ENCODE assay signal across 16 cellular contexts in genomic region chr2:98547092-98547798, GRCh38.
A peak's percentile ranks its signal among the peaks of the same experiment; 100 is the strongest.
DNase-seq lines count a peak whose midpoint lies in the region; ATAC-seq and TF ChIP-seq lines count a peak whose summit lies in the region.
"Had no signal": no experiment of that assay in that cellular context is flagged by ENCODE, and none has a peak within 500 bp of the region (broad histone marks: within the 10 kb centered on the region; RNA-seq: fewer than 3 reads in every experiment).

No MANE protein-coding gene starts in this region.

- no peaks in the 10 kb centered on the region for H4K20me1 ChIP-seq in MM.1S (ENCODE audit: insufficient read depth, low read length)

- peaks cover 40% of the 10 kb centered on the region for H3K4me1 ChIP-seq in MM.1S (ENCODE audit: low read length)
- H3K4me1 ChIP-seq: left ventricle myocardium inferior had no signal

- peaks cover 98% of the 10 kb centered on the region for H3K79me2 ChIP-seq in MM.1S (ENCODE audit: low read length)
- H3K79me2 ChIP-seq: hepatocyte had no signal

- peak; percentile 11 to 41 for ATAC-seq in activated naive CD4-positive, alpha-beta T cell treated with anti-CD3 and anti-CD28 coated beads, Interleukin-2, amount 50 U/mL, for 72 hours
- ATAC-seq in stimulated activated memory B cell treated with anti-CD40 and anti-IgM and Interleukin-4, amounts not matched to agents 10 μg/mL and 1 μg/mL and 100 μg/mL, for 72 hours = peak; percentile 53
- no peak for ATAC-seq in GM21576 (IDR thresholded peaks at IDR 0.05; ENCODE audit: unreplicated experiment)

- H3K9me3 Mint-ChIP-seq in activated naive CD4-positive, alpha-beta T cell treated with anti-CD3 and anti-CD28 coated beads, Interleukin-2, amount 50 U/mL, for 24 hours = no peaks in the 10 kb centered on the region
- no peaks in the 10 kb centered on the region for H3K9me3 Mint-ChIP-seq in activated naive CD4-positive, alpha-beta T cell treated with anti-CD3 and anti-CD28 coated beads, Interleukin-2, amount 50 U/mL, for 72 hours
- H3K9me3 Mint-ChIP-seq in stimulated activated memory B cell treated with anti-CD40 and anti-IgM and Interleukin-4, amounts not matched to agents 10 μg/mL and 1 μg/mL and 100 μg/mL, for 72 hours = no peaks in the 10 kb centered on the region
- H3K9me3 Mint-ChIP-seq: nephron had no signal

- H3K9ac ChIP-seq in MM.1S (ENCODE audit: low read length) = no peak overlapping the region

- H3K4me3 ChIP-seq in MM.1S (ENCODE audit: low read length) = no peak overlapping the region
- H3K4me3 ChIP-seq: hepatocyte, left ventricle myocardium inferior had no signal

- no peak overlapping the region for H2AFZ ChIP-seq in MM.1S (ENCODE audit: low read length)
- H2AFZ ChIP-seq: hepatocyte had no signal

- no peak for TF ChIP-seq CTCF in MM.1S (IDR thresholded peaks at IDR 0.05; ENCODE audit: low read length)

- peaks cover 17% of the 10 kb centered on the region for H3K36me3 Mint-ChIP-seq in activated naive CD4-positive, alpha-beta T cell treated with anti-CD3 and anti-CD28 coated beads, Interleukin-2, amount 50 U/mL, for 24 hours
- peaks cover 4 to 6% of the 10 kb centered on the region in 2 donors for H3K36me3 Mint-ChIP-seq in activated naive CD4-positive, alpha-beta T cell treated with anti-CD3 and anti-CD28 coated beads, Interleukin-2, amount 50 U/mL, for 72 hours
- H3K36me3 Mint-ChIP-seq in stimulated activated memory B cell treated with anti-CD40 and anti-IgM and Interleukin-4, amounts not matched to agents 10 μg/mL and 1 μg/mL and 100 μg/mL, for 72 hours = peaks cover 53% of the 10 kb centered on the region

- no peaks in the 10 kb centered on the region for H3K27me3 Mint-ChIP-seq in activated naive CD4-positive, alpha-beta T cell treated with anti-CD3 and anti-CD28 coated beads, Interleukin-2, amount 50 U/mL, for 24 hours
- no peaks in the 10 kb centered on the region for H3K27me3 Mint-ChIP-seq in stimulated activated memory B cell treated with anti-CD40 and anti-IgM and Interleukin-4, amounts not matched to agents 10 μg/mL and 1 μg/mL and 100 μg/mL, for 72 hours

- peak overlapping the region; percentile 52 for H3K27ac Mint-ChIP-seq in activated naive CD4-positive, alpha-beta T cell treated with anti-CD3 and anti-CD28 coated beads, Interleukin-2, amount 50 U/mL, for 24 hours
- peak overlapping the region; percentile 24 to 44 for H3K27ac Mint-ChIP-seq in activated naive CD4-positive, alpha-beta T cell treated with anti-CD3 and anti-CD28 coated beads, Interleukin-2, amount 50 U/mL, for 72 hours
- peak overlapping the region; percentile 51 for H3K27ac Mint-ChIP-seq in stimulated activated memory B cell treated with anti-CD40 and anti-IgM and Interleukin-4, amounts not matched to agents 10 μg/mL and 1 μg/mL and 100 μg/mL, for 72 hours
- H3K27ac Mint-ChIP-seq: nephron had no signal

- H3F3A ChIP-seq in MM.1S (ENCODE audit: insufficient read depth, low read length) = no peaks in the 10 kb centered on the region

- no peaks in the 10 kb centered on the region for H3K9me2 ChIP-seq in MM.1S (replicated peaks; ENCODE audit: insufficient read depth, low read length)

- no peak overlapping the region for H3K4me3 Mint-ChIP-seq in activated naive CD4-positive, alpha-beta T cell treated with anti-CD3 and anti-CD28 coated beads, Interleukin-2, amount 50 U/mL, for 24 hours
- H3K4me3 Mint-ChIP-seq in stimulated activated memory B cell treated with anti-CD40 and anti-IgM and Interleukin-4, amounts not matched to agents 10 μg/mL and 1 μg/mL and 100 μg/mL, for 72 hours = peak overlapping the region; percentile 0
- H3K4me3 Mint-ChIP-seq: nephron had no signal

- H3K4me1 Mint-ChIP-seq in activated naive CD4-positive, alpha-beta T cell treated with anti-CD3 and anti-CD28 coated beads, Interleukin-2, amount 50 U/mL, for 24 hours = peaks cover 44% of the 10 kb centered on the region
- peaks cover 48% of the 10 kb centered on the region for H3K4me1 Mint-ChIP-seq in stimulated activated memory B cell treated with anti-CD40 and anti-IgM and Interleukin-4, amounts not matched to agents 10 μg/mL and 1 μg/mL and 100 μg/mL, for 72 hours
- H3K4me1 Mint-ChIP-seq: nephron had no signal

- peaks cover 37% of the 10 kb centered on the region for H3K36me3 ChIP-seq in MM.1S (replicated peaks; ENCODE audit: insufficient read depth, low read length)

- DNase-seq in activated naive CD4-positive, alpha-beta T cell (lab: John Stamatoyannopoulos, UW) = no peak
- DNase-seq in MM.1S (no peak), NCI-H446 (lab: John Stamatoyannopoulos, UW) (no peak), medulla oblongata (ENCODE audit: extremely low spot score) (no peak)
- no peak for DNase-seq in activated naive CD4-positive, alpha-beta T cell treated with anti-CD3 and anti-CD28 coated beads, Interleukin-2, amount 50 U/mL, for 72 hours (ENCODE audit: low spot score in 2 of 2)
- DNase-seq: activated CD4-positive, CD25-positive, alpha-beta regulatory T cell; activated effector memory CD4-positive, alpha-beta T cell treated with anti-CD3 and anti-CD28 coated beads, Interleukin-2, amount 50 U/mL, for 16 hours; central memory CD4-positive, alpha-beta T cell; left ventricle myocardium inferior; NCI-H69; Right ventricle myocardium superior had no signal

- H3K27me3 ChIP-seq in MM.1S (replicated peaks; ENCODE audit: insufficient read depth, low read length) = no peaks in the 10 kb centered on the region
- H3K27me3 ChIP-seq: hepatocyte had no signal

- H3K4me2 ChIP-seq in MM.1S (ENCODE audit: low read depth, low read length) = no peak overlapping the region
- H3K4me2 ChIP-seq: hepatocyte had no signal

- H3K9me3 ChIP-seq in MM.1S (replicated peaks; ENCODE audit: insufficient read depth, low read length) = no peaks in the 10 kb centered on the region
- H3K9me3 ChIP-seq: left ventricle myocardium inferior had no signal

- peak overlapping the region; percentile 33; the same call in 1 of the 2 replicates for H3K27ac ChIP-seq in MM.1S (ENCODE audit: low read length)
- H3K27ac ChIP-seq: hepatocyte, left ventricle myocardium inferior had no signal
